Comparison of ENCODE assay signal across 28 cellular contexts in the genomic region with DNA sequence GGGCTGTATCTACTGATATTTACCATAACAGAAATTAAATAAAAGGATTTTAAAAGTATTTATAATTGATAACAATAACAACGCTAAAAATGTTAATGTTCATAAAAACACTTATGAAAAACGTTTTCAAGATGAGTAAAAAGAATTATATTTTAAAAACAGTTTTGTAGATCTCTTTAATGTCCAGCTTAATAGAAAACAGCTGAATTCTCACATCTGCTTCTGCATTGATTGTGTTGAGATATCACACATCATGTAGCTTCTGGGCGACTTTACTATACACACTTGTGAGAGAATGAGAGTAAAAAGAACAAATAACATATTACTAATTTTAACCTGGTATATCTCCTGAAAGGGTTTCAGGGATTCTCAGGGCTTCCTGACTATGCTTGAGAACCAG.
"Had no signal": no experiment of that assay in that cellular context is flagged by ENCODE, and none has a peak within 500 bp of the region (broad histone marks: within the 10 kb centered on the region; RNA-seq: fewer than 3 reads in every experiment).

No MANE protein-coding gene starts in this region.

- H3K27ac Mint-ChIP-seq: immature natural killer cell; mesothelial cell of epicardium; naive B cell; natural killer cell; nephron progenitor cell; neural progenitor cell; progenitor cell of endocrine pancreas; stimulated activated naive B cell treated with anti-CD40 and anti-IgM and Interleukin-4, amounts not matched to agents 10 μg/mL and 1 μg/mL and 100 μg/mL, for 72 hours had no signal

- DNase-seq: hippocampal formation; immature natural killer cell; islet precursor cell; left ventricle myocardium inferior; mesendoderm; naive B cell; natural killer cell; nephron progenitor cell; occipital lobe; right lobe of liver; stimulated activated CD4-positive, alpha-beta T cell treated with anti-CD3 and anti-CD28 coated beads, Interleukin-12 subunit alpha, Interleukin-12 subunit beta, amount 100 ng/mL, for 4 hours; stimulated activated CD4-positive, alpha-beta T cell treated with anti-CD3 and anti-CD28 coated beads, Interleukin-15, amount 100 ng/mL, for 24 hours; stimulated activated CD4-positive, alpha-beta T cell treated with anti-CD3 and anti-CD28 coated beads, Interleukin-2, amount 100 ng/mL, for 24 hours; stimulated activated CD4-positive, alpha-beta T cell treated with anti-CD3 and anti-CD28 coated beads, Interleukin-4, amount 100 ng/mL, for 1 hour; stimulated activated naive B cell treated with anti-CD40 and anti-IgM and Interleukin-4, amounts not matched to agents 10 μg/mL and 1 μg/mL and 100 μg/mL, for 72 hours; stimulated activated naive CD8-positive, alpha-beta T cell treated with anti-CD3 and anti-CD28 coated beads, Interleukin-15, Interleukin-2, amounts not matched to agents 100 U/mL and 50 U/mL, for 24 hours; stomach; testis; thyroid gland; transverse colon; upper lobe of left lung had no signal

- ATAC-seq: natural killer cell; stimulated activated naive B cell treated with anti-CD40 and anti-IgM and Interleukin-4, amounts not matched to agents 10 μg/mL and 1 μg/mL and 100 μg/mL, for 72 hours; stimulated activated naive CD8-positive, alpha-beta T cell treated with anti-CD3 and anti-CD28 coated beads, Interleukin-15, Interleukin-2, amounts not matched to agents 100 U/mL and 50 U/mL, for 24 hours had no signal

- H3K4me3 ChIP-seq: left ventricle myocardium inferior, lung, neural progenitor cell, right atrium auricular region, right lobe of liver, stomach, testis, thyroid gland, transverse colon, upper lobe of left lung, vagina had no signal

- H3K27me3 ChIP-seq: neural progenitor cell, neutrophil, right atrium auricular region, right lobe of liver, stomach, testis, thyroid gland, transverse colon, upper lobe of left lung, vagina had no signal

- H3K36me3 ChIP-seq: neural progenitor cell, neutrophil, right atrium auricular region, right lobe of liver, stomach, thyroid gland, transverse colon, upper lobe of left lung, vagina had no signal

- H3K9me3 ChIP-seq: left ventricle myocardium inferior, neutrophil, right atrium auricular region, right lobe of liver, stomach, testis, thyroid gland, transverse colon, upper lobe of left lung, vagina had no signal

- H3K27ac ChIP-seq: left ventricle myocardium inferior, neural progenitor cell, neutrophil, right atrium auricular region, right lobe of liver, stomach, testis, thyroid gland, transverse colon, upper lobe of left lung, vagina had no signal

- H3K4me1 ChIP-seq: left ventricle myocardium inferior, neural progenitor cell, right atrium auricular region, right lobe of liver, stomach, testis, thyroid gland, upper lobe of left lung, vagina had no signal

- H3K4me3 Mint-ChIP-seq: immature natural killer cell; mesothelial cell of epicardium; naive B cell; natural killer cell; nephron progenitor cell; neural progenitor cell; stimulated activated naive B cell treated with anti-CD40 and anti-IgM and Interleukin-4, amounts not matched to agents 10 μg/mL and 1 μg/mL and 100 μg/mL, for 72 hours had no signal

- H3K9me3 Mint-ChIP-seq: immature natural killer cell; naive B cell; natural killer cell; nephron progenitor cell; neural progenitor cell; stimulated activated naive B cell treated with anti-CD40 and anti-IgM and Interleukin-4, amounts not matched to agents 10 μg/mL and 1 μg/mL and 100 μg/mL, for 72 hours had no signal

- H3K27me3 Mint-ChIP-seq: naive B cell; progenitor cell of endocrine pancreas; stimulated activated naive B cell treated with anti-CD40 and anti-IgM and Interleukin-4, amounts not matched to agents 10 μg/mL and 1 μg/mL and 100 μg/mL, for 72 hours had no signal

- H3K36me3 Mint-ChIP-seq: natural killer cell had no signal

- H3K4me1 Mint-ChIP-seq: immature natural killer cell; naive B cell; nephron progenitor cell; neural progenitor cell; stimulated activated naive B cell treated with anti-CD40 and anti-IgM and Interleukin-4, amounts not matched to agents 10 μg/mL and 1 μg/mL and 100 μg/mL, for 72 hours had no signal
